19 cellular contexts compared by ENCODE assay signal in genomic region chr4:94927696-94928095, GRCh38.
"Had no signal": no experiment of that assay in that cellular context is flagged by ENCODE, and none has a peak within 500 bp of the region (broad histone marks: within the 10 kb centered on the region; RNA-seq: fewer than 3 reads in every experiment).

No MANE protein-coding gene starts in this region.

- H3K27ac Mint-ChIP-seq: activated B cell treated with CpG ODN at 0.5 μM for 24 hours; activated CD4-positive, alpha-beta memory T cell treated with anti-CD3 and anti-CD28 coated beads, Interleukin-2, amount 10 ng/mL, durations not matched to agents 7 days and 5 days; activated CD8-positive, alpha-beta memory T cell treated with anti-CD3 and anti-CD28 coated beads, Interleukin-2, amount 10 ng/mL, durations not matched to agents 7 days and 5 days; activated naive CD8-positive, alpha-beta T cell; naive B cell; stimulated activated naive B cell treated with anti-CD40 and anti-IgM and Interleukin-4, amounts not matched to agents 10 μg/mL and 1 μg/mL and 100 μg/mL, for 72 hours had no signal

- H3K27me3 ChIP-seq: brain microvascular endothelial cell, heart right ventricle, sigmoid colon, spleen had no signal

- H3K4me3 ChIP-seq: coronary artery, heart right ventricle, left ventricle myocardium inferior, mucosa of descending colon, sigmoid colon, spleen had no signal

- ATAC-seq: activated CD8-positive, alpha-beta memory T cell treated with anti-CD3 and anti-CD28 coated beads, Interleukin-2, amount 10 ng/mL, durations not matched to agents 7 days and 5 days; heart right ventricle; mucosa of descending colon; stimulated activated naive B cell treated with anti-CD40 and anti-IgM and Interleukin-4, amounts not matched to agents 10 μg/mL and 1 μg/mL and 100 μg/mL, for 72 hours had no signal

- H3K4me1 Mint-ChIP-seq: activated B cell treated with CpG ODN at 0.5 μM for 24 hours; activated CD4-positive, alpha-beta memory T cell treated with anti-CD3 and anti-CD28 coated beads, Interleukin-2, amount 10 ng/mL, durations not matched to agents 7 days and 5 days; activated CD8-positive, alpha-beta memory T cell treated with anti-CD3 and anti-CD28 coated beads, Interleukin-2, amount 10 ng/mL, durations not matched to agents 7 days and 5 days; naive B cell; stimulated activated naive B cell treated with anti-CD40 and anti-IgM and Interleukin-4, amounts not matched to agents 10 μg/mL and 1 μg/mL and 100 μg/mL, for 72 hours had no signal

- H3K79me2 ChIP-seq: parathyroid adenoma had no signal

- H3K9ac ChIP-seq: parathyroid adenoma had no signal

- DNase-seq: activated B cell treated with CpG ODN at 0.5 μM for 24 hours; activated CD4-positive, alpha-beta memory T cell treated with anti-CD3 and anti-CD28 coated beads, Interleukin-2, amount 10 ng/mL, durations not matched to agents 7 days and 5 days; activated CD4-positive, alpha-beta T cell treated with anti-CD3 and anti-CD28 coated beads for 4 hours; activated CD8-positive, alpha-beta memory T cell treated with anti-CD3 and anti-CD28 coated beads, Interleukin-2, amount 10 ng/mL, durations not matched to agents 7 days and 5 days; amniotic stem cell; brain microvascular endothelial cell; central memory CD4-positive, alpha-beta T cell; heart right ventricle; left ventricle myocardium inferior; mammary epithelial cell; mucosa of descending colon; naive B cell; sigmoid colon; spleen; stimulated activated naive B cell treated with anti-CD40 and anti-IgM and Interleukin-4, amounts not matched to agents 10 μg/mL and 1 μg/mL and 100 μg/mL, for 72 hours had no signal

- H3K27me3 Mint-ChIP-seq: activated B cell treated with CpG ODN at 0.5 μM for 24 hours; activated CD4-positive, alpha-beta memory T cell treated with anti-CD3 and anti-CD28 coated beads, Interleukin-2, amount 10 ng/mL, durations not matched to agents 7 days and 5 days; activated CD8-positive, alpha-beta memory T cell treated with anti-CD3 and anti-CD28 coated beads, Interleukin-2, amount 10 ng/mL, durations not matched to agents 7 days and 5 days; activated naive CD8-positive, alpha-beta T cell; naive B cell; stimulated activated naive B cell treated with anti-CD40 and anti-IgM and Interleukin-4, amounts not matched to agents 10 μg/mL and 1 μg/mL and 100 μg/mL, for 72 hours had no signal

- H3K4me3 Mint-ChIP-seq: activated B cell treated with CpG ODN at 0.5 μM for 24 hours; activated CD4-positive, alpha-beta memory T cell treated with anti-CD3 and anti-CD28 coated beads, Interleukin-2, amount 10 ng/mL, durations not matched to agents 7 days and 5 days; activated CD8-positive, alpha-beta memory T cell treated with anti-CD3 and anti-CD28 coated beads, Interleukin-2, amount 10 ng/mL, durations not matched to agents 7 days and 5 days; activated naive CD8-positive, alpha-beta T cell; naive B cell; neural crest cell; stimulated activated naive B cell treated with anti-CD40 and anti-IgM and Interleukin-4, amounts not matched to agents 10 μg/mL and 1 μg/mL and 100 μg/mL, for 72 hours had no signal

- H3K36me3 Mint-ChIP-seq: activated CD8-positive, alpha-beta memory T cell treated with anti-CD3 and anti-CD28 coated beads, Interleukin-2, amount 10 ng/mL, durations not matched to agents 7 days and 5 days; activated naive CD8-positive, alpha-beta T cell; naive B cell; stimulated activated naive B cell treated with anti-CD40 and anti-IgM and Interleukin-4, amounts not matched to agents 10 μg/mL and 1 μg/mL and 100 μg/mL, for 72 hours had no signal

- H3K27ac ChIP-seq: brain microvascular endothelial cell, coronary artery, heart right ventricle, left ventricle myocardium inferior, parathyroid adenoma, sigmoid colon, spleen had no signal

- H3K9me3 ChIP-seq: heart right ventricle, left ventricle myocardium inferior, mucosa of descending colon, sigmoid colon, spleen had no signal

- H3K36me3 ChIP-seq: brain microvascular endothelial cell, heart right ventricle, left ventricle myocardium inferior, sigmoid colon, spleen had no signal

- H3K9me3 Mint-ChIP-seq: activated B cell treated with CpG ODN at 0.5 μM for 24 hours; activated CD4-positive, alpha-beta memory T cell treated with anti-CD3 and anti-CD28 coated beads, Interleukin-2, amount 10 ng/mL, durations not matched to agents 7 days and 5 days; neural crest cell; stimulated activated naive B cell treated with anti-CD40 and anti-IgM and Interleukin-4, amounts not matched to agents 10 μg/mL and 1 μg/mL and 100 μg/mL, for 72 hours had no signal

- H3K4me1 ChIP-seq: heart right ventricle, left ventricle myocardium inferior, parathyroid adenoma, spleen had no signal

- H2AFZ ChIP-seq: parathyroid adenoma had no signal
